In the genomic region with DNA sequence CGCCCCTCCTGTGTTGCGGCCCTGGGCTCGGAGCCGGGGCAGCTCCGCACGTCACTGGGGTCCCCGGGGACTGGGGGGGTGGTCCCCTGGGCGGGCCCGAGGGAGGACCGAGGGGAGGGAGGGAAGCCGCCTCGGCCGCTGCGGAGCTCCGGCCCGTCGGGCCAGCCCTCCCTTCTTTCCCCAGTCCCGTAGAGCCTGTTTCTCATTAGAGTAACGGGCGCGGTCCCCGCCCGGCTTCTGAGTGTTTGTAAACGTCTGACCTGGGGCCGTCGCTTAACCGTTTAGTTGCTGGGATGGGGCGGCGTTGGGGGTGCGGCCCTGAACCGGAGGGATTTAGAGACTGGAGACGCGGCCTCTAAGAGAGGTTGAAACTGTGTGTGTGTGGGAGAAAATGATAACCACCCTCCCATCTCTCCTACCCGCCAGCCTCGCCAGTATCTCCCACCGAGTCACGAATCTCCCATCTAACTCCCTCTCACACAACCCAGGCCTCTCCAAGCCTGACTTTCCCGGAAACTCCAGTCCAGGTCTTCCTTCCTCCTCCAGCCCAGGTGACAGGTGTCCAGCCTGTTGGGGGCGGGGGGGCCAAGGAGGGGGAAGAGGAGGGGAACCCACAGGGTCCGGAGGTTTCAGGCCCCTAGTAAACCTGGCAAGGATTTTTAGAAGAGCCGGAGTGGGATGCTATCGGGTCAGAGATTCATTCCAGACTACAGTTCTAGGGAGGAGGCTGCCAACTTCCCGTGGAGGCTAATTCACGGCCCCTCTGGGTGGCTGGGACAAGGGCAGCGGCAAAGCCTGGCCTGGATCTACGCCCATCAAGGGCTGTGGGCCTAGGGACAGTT, we compare ENCODE assay signal across 8 cellular contexts. TPM values are rescaled to one million over a fixed set of nuclear protein-coding genes. Genes with fewer than 3 reads are reported as not detected.
A peak's percentile ranks its signal among the peaks of the same experiment; 100 is the strongest.
DNase-seq lines count a peak whose midpoint lies in the region; ATAC-seq and TF ChIP-seq lines count a peak whose summit lies in the region.

No MANE protein-coding gene starts in this region.

- no peaks in the 10 kb centered on the region for H3K9me3 Mint-ChIP-seq in CD4-positive, alpha-beta memory T cell
- no peaks in the 10 kb centered on the region for H3K9me3 Mint-ChIP-seq in activated naive CD4-positive, alpha-beta T cell treated with anti-CD3 and anti-CD28 coated beads, Interleukin-2, amount 10 ng/mL, durations not matched to agents 7 days and 5 days
- no peaks in the 10 kb centered on the region for H3K9me3 Mint-ChIP-seq in natural killer cell treated with Interleukin-12 subunit alpha and Interleukin-12 subunit beta and Interleukin-15 and Interleukin-18, amount 100 ng/mL, for 72 hours

- ATAC-seq in GM18909 (IDR thresholded peaks at IDR 0.05; ENCODE audit: poor library complexity, unreplicated experiment), result peak; percentile 73
- ATAC-seq in HG03066 (IDR thresholded peaks at IDR 0.05; ENCODE audit: low read depth, unreplicated experiment), result peak; percentile 46
- peak; percentile 34 to 64 for ATAC-seq in natural killer cell treated with Interleukin-12 subunit alpha and Interleukin-12 subunit beta and Interleukin-15 and Interleukin-18, amount 100 ng/mL, for 72 hours

- peak in 3 of 5 donors; percentile 16 to 22 (median 21) for DNase-seq in CD4-positive, alpha-beta memory T cell
- DNase-seq in NCI-H2171 treated with DMSO at 0.1 percent for 48 hours (lab: John Stamatoyannopoulos, UW) (peak; percentile 99), foreskin melanocyte (peak; percentile 86), vagina (ENCODE audit: extremely low spot score in 2 of 2) (peak in 1 of 2 donors; percentile 96)
- peak; percentile 27 for DNase-seq in activated naive CD4-positive, alpha-beta T cell treated with anti-CD3 and anti-CD28 coated beads, Interleukin-2, amount 10 ng/mL, durations not matched to agents 7 days and 5 days
- DNase-seq in natural killer cell treated with Interleukin-12 subunit alpha and Interleukin-12 subunit beta and Interleukin-15 and Interleukin-18, amount 100 ng/mL, for 72 hours (ENCODE audit: low spot score), result no peak

- peak in 1 of 2 donors; percentile 50 for TF ChIP-seq POLR2A in vagina (IDR thresholded peaks at IDR 0.05)

- CTCF ChIA-PET in CD4-positive, alpha-beta memory T cell (lab: Charles Lee; ENCODE audit: partially characterized antibody), result interaction anchor here (0.9 to 2.3 kb wide), 5 partner anchors 9 to 69 kb away, joined by 3 to 41 read pairs (median 7); a partner anchor contains a TSS
- CTCF ChIA-PET in activated naive CD4-positive, alpha-beta T cell treated with anti-CD3 and anti-CD28 coated beads, Interleukin-2, amount 10 ng/mL, durations not matched to agents 7 days and 5 days (lab: Charles Lee), result interaction anchor here (1.5 to 2.3 kb wide), 3 partner anchors 53 to 70 kb away, joined by 4 to 38 read pairs (median 15); a partner anchor contains a TSS

- TF ChIP-seq CTCF in vagina (IDR thresholded peaks at IDR 0.05), result no peak

- POLR2A ChIA-PET in CD4-positive, alpha-beta memory T cell (lab: Charles Lee; ENCODE audit: partially characterized antibody), result interaction anchor here (0.9 to 2.3 kb wide), 2 partner anchors 28 to 64 kb away, joined by 3 to 29 read pairs; a partner anchor contains a TSS

- H3K4me3 Mint-ChIP-seq in CD4-positive, alpha-beta memory T cell, result peak overlapping the region; percentile 68 to 87 (median 80)
- H3K4me3 Mint-ChIP-seq in activated naive CD4-positive, alpha-beta T cell treated with anti-CD3 and anti-CD28 coated beads, Interleukin-2, amount 10 ng/mL, durations not matched to agents 7 days and 5 days, result peak overlapping the region; percentile 35
- H3K4me3 Mint-ChIP-seq in natural killer cell treated with Interleukin-12 subunit alpha and Interleukin-12 subunit beta and Interleukin-15 and Interleukin-18, amount 100 ng/mL, for 72 hours, result peak overlapping the region; percentile 54

- peak overlapping the region in 2 of 7 donors; percentile 53 to 81 for H3K27ac Mint-ChIP-seq in CD4-positive, alpha-beta memory T cell
- no peak overlapping the region for H3K27ac Mint-ChIP-seq in activated naive CD4-positive, alpha-beta T cell treated with anti-CD3 and anti-CD28 coated beads, Interleukin-2, amount 10 ng/mL, durations not matched to agents 7 days and 5 days
- no peak overlapping the region for H3K27ac Mint-ChIP-seq in natural killer cell treated with Interleukin-12 subunit alpha and Interleukin-12 subunit beta and Interleukin-15 and Interleukin-18, amount 100 ng/mL, for 72 hours

- H3K27me3 ChIP-seq in CD4-positive, alpha-beta memory T cell (ENCODE audit: insufficient read depth, low read length), result peaks cover 29% of the 10 kb centered on the region
- H3K27me3 ChIP-seq in vagina, result no peaks in the 10 kb centered on the region

- H3K27me3 Mint-ChIP-seq in CD4-positive, alpha-beta memory T cell, result peaks cover 31 to 35% of the 10 kb centered on the region in 2 donors
- H3K27me3 Mint-ChIP-seq in activated naive CD4-positive, alpha-beta T cell treated with anti-CD3 and anti-CD28 coated beads, Interleukin-2, amount 10 ng/mL, durations not matched to agents 7 days and 5 days, result peaks cover 85% of the 10 kb centered on the region
- peaks cover 35 to 46% of the 10 kb centered on the region in 2 donors for H3K27me3 Mint-ChIP-seq in natural killer cell treated with Interleukin-12 subunit alpha and Interleukin-12 subunit beta and Interleukin-15 and Interleukin-18, amount 100 ng/mL, for 72 hours

- peaks cover 15 to 31% (median 22%) of the 10 kb centered on the region in 4 donors for H3K4me1 Mint-ChIP-seq in CD4-positive, alpha-beta memory T cell
- peaks cover 30% of the 10 kb centered on the region for H3K4me1 Mint-ChIP-seq in activated naive CD4-positive, alpha-beta T cell treated with anti-CD3 and anti-CD28 coated beads, Interleukin-2, amount 10 ng/mL, durations not matched to agents 7 days and 5 days
- peaks cover 21 to 26% of the 10 kb centered on the region in 2 donors for H3K4me1 Mint-ChIP-seq in natural killer cell treated with Interleukin-12 subunit alpha and Interleukin-12 subunit beta and Interleukin-15 and Interleukin-18, amount 100 ng/mL, for 72 hours (ENCODE audit: low read depth in 2 of 2)

- no peaks in the 10 kb centered on the region for H3K9me3 ChIP-seq in CD4-positive, alpha-beta memory T cell (ENCODE audit: control insufficient read depth in 1 of 2, low read length in 2 of 2)
- H3K9me3 ChIP-seq in vagina, result no peaks in the 10 kb centered on the region

- H3K36me3 Mint-ChIP-seq in CD4-positive, alpha-beta memory T cell, result no peaks in the 10 kb centered on the region
- peaks cover 2% of the 10 kb centered on the region for H3K36me3 Mint-ChIP-seq in activated naive CD4-positive, alpha-beta T cell treated with anti-CD3 and anti-CD28 coated beads, Interleukin-2, amount 10 ng/mL, durations not matched to agents 7 days and 5 days
- no peaks in the 10 kb centered on the region for H3K36me3 Mint-ChIP-seq in natural killer cell treated with Interleukin-12 subunit alpha and Interleukin-12 subunit beta and Interleukin-15 and Interleukin-18, amount 100 ng/mL, for 72 hours

- no peak overlapping the region for H3K27ac ChIP-seq in CD4-positive, alpha-beta memory T cell (ENCODE audit: low read depth, low read length)
- H3K27ac ChIP-seq in vagina, result peak overlapping the region; percentile 98

- peaks cover 35% of the 10 kb centered on the region for H3K4me1 ChIP-seq in CD4-positive, alpha-beta memory T cell (ENCODE audit: insufficient read depth, low read length)
- peaks cover 58% of the 10 kb centered on the region for H3K4me1 ChIP-seq in vagina

- intact Hi-C loops in CD4-positive, alpha-beta memory T cell (cut with micrococcal nuclease), result loop anchor here (10.0 kb wide), 1 partner anchor 308 kb away; no protein-coding TSS in a partner anchor
- intact Hi-C loops in vagina (cut with DNase I), result loop anchor here (2.0 kb wide), 1 partner anchor 64 kb away; no protein-coding TSS in a partner anchor

- H3K4me3 ChIP-seq in CD4-positive, alpha-beta memory T cell (ENCODE audit: low read length in 2 of 2), result no peak overlapping the region
- H3K4me3 ChIP-seq in vagina, result peak overlapping the region; percentile 74 to 75

- H3K36me3 ChIP-seq in CD4-positive, alpha-beta memory T cell (ENCODE audit: insufficient read depth, low read length), result no peaks in the 10 kb centered on the region
- no peaks in the 10 kb centered on the region for H3K36me3 ChIP-seq in vagina

RNA-seq across cellular contexts. Expression of a gene that starts 1.1 kb away (rescaled TPM):
- total RNA-seq in CD4-positive, alpha-beta memory T cell, result not detected
- not detected for polyA plus RNA-seq in CD4-positive, alpha-beta memory T cell
- not detected for total RNA-seq in natural killer cell treated with Interleukin-12 subunit alpha and Interleukin-12 subunit beta and Interleukin-15 and Interleukin-18, amount 100 ng/mL, for 72 hours
- total RNA-seq in vagina, result 47.9 TPM

RNA-seq across cellular contexts. Expression of a gene that starts 27.1 kb away (rescaled TPM):
- 10 to 100 TPM; 63.0 to 63.5 TPM for total RNA-seq in CD4-positive, alpha-beta memory T cell
- polyA plus RNA-seq in CD4-positive, alpha-beta memory T cell, result 10 to 100 TPM in 1 of 2 donors, 1 to 10 TPM in 1; 6.2 to 16.7 TPM
- total RNA-seq in natural killer cell treated with Interleukin-12 subunit alpha and Interleukin-12 subunit beta and Interleukin-15 and Interleukin-18, amount 100 ng/mL, for 72 hours, result 10 to 100 TPM; 12.5 to 15.5 TPM
- total RNA-seq in vagina, result 10.1 TPM

RNA-seq across cellular contexts. Expression of a gene that starts 31.9 kb away (rescaled TPM):
- total RNA-seq in CD4-positive, alpha-beta memory T cell, result under 1 TPM in 1 of 2 experiments, not detected in 1; 0.32 TPM
- under 1 TPM in 1 of 2 donors, not detected in 1; 0.02 TPM for polyA plus RNA-seq in CD4-positive, alpha-beta memory T cell
- under 1 TPM in 1 of 2 donors, not detected in 1; 0.11 TPM for total RNA-seq in natural killer cell treated with Interleukin-12 subunit alpha and Interleukin-12 subunit beta and Interleukin-15 and Interleukin-18, amount 100 ng/mL, for 72 hours
- total RNA-seq in vagina, result 14.7 TPM

RNA-seq across cellular contexts. Expression of a gene that starts 32.0 kb away (rescaled TPM):
- total RNA-seq in CD4-positive, alpha-beta memory T cell, result 1 to 10 TPM; 7.1 to 8.1 TPM
- under 1 TPM; 0.48 to 0.62 TPM for polyA plus RNA-seq in CD4-positive, alpha-beta memory T cell
- 1 to 10 TPM; 1.0 to 1.9 TPM for total RNA-seq in natural killer cell treated with Interleukin-12 subunit alpha and Interleukin-12 subunit beta and Interleukin-15 and Interleukin-18, amount 100 ng/mL, for 72 hours
- 32.7 TPM for total RNA-seq in vagina

RNA-seq across cellular contexts. Expression of a gene that starts 55.6 kb away (rescaled TPM):
- total RNA-seq in CD4-positive, alpha-beta memory T cell, result 10 to 100 TPM; 19.5 to 20.0 TPM
- polyA plus RNA-seq in CD4-positive, alpha-beta memory T cell, result 10 to 100 TPM in 1 of 2 donors, 1 to 10 TPM in 1; 9.6 to 10.6 TPM
- 10 to 100 TPM; 13.2 to 37.3 TPM for total RNA-seq in natural killer cell treated with Interleukin-12 subunit alpha and Interleukin-12 subunit beta and Interleukin-15 and Interleukin-18, amount 100 ng/mL, for 72 hours
- 35.1 TPM for total RNA-seq in vagina

Comparison
In these comparisons a context has a peak if more than half of its experiments do, and no peak if none do; other contexts are left out.
1. H3K4me3 ChIP-seq: peak in vagina (2 of 2); none in CD4-positive, alpha-beta memory T cell (0 of 2).
2. RNA of a gene that starts 1.1 kb away (total RNA-seq): 47.9 TPM in vagina (single experiment); not detected in natural killer cell treated with Interleukin-12 subunit alpha and Interleukin-12 subunit beta and Interleukin-15 and Interleukin-18, amount 100 ng/mL, for 72 hours and not detected in CD4-positive, alpha-beta memory T cell; every median in the first group is over 10 times any median in the second.
3. RNA of a gene that starts 31.9 kb away (total RNA-seq): 14.7 TPM in vagina (single experiment); 0.32 TPM in CD4-positive, alpha-beta memory T cell and 0.11 TPM in natural killer cell treated with Interleukin-12 subunit alpha and Interleukin-12 subunit beta and Interleukin-15 and Interleukin-18, amount 100 ng/mL, for 72 hours; every median in the first group is over 10 times any median in the second.
4. Peak in every context shown above with its lines, with median percentiles within 50 percentile points of each other: H3K4me3 Mint-ChIP-seq and ATAC-seq.